Comparison of ENCODE assay signal across 8 cellular contexts in the genomic region with DNA sequence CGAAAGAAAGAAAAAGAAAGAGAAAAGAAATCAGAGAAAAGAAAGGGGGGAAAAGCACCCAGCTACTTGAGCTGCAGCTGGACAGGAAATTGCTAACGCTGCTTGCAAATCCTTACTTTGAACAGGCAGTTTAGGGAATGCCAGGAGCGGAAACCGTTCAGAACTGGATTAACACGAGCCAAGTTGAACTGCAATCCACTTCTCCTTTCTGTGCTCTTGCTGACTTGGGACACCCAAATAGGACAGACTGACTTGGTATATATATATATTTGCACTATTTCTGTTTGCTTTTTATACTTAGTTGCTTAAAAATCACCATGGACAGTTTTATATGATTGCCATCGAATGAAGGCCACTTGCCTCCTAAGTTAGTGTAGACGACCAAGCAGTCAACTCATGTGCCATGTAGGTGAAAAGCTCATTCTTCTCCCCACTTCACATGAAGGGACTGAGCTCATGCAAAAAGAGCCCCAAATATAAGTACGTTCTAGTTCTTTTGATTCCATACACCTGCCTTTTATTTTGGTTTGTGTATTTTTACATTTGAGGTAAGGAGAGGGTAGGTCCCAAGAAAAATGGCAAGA. TPM values are rescaled to one million over a fixed set of nuclear protein-coding genes. Genes with fewer than 3 reads are reported as not detected.
DNase-seq lines count a peak whose midpoint lies in the region; ATAC-seq, FAIRE-seq and TF ChIP-seq lines count a peak whose summit lies in the region.

No MANE protein-coding gene starts in this region.

- no peaks in the 10 kb centered on the region for H3K27me3 ChIP-seq in adipocyte (replicated peaks; ENCODE audit: control insufficient read depth, insufficient read depth, low read length)
- no peaks in the 10 kb centered on the region for H3K27me3 ChIP-seq in tibial nerve

- 30 to 34% methylated on average over 8 of the region's 8 CpGs for WGBS in tibial nerve, 2 donors

- peak in 1 of 2 donors; percentile 64 for TF ChIP-seq EP300 in tibial nerve (IDR thresholded peaks at IDR 0.05)

- ATAC-seq in GM19467 (IDR thresholded peaks at IDR 0.05; ENCODE audit: unreplicated experiment), result peak; percentile 15
- ATAC-seq in HG03139 (IDR thresholded peaks at IDR 0.05; ENCODE audit: unreplicated experiment), result no peak

- H3K9ac ChIP-seq in adipocyte (ENCODE audit: low read length), result peak overlapping the region; percentile 98
- no peak overlapping the region for H3K9ac ChIP-seq in kidney (ENCODE audit: low read length in 2 of 2)

- TF ChIP-seq CTCF in kidney (IDR thresholded peaks at IDR 0.05; ENCODE audit: borderline replicate concordance, extremely low read depth, insufficient read depth), result no peak
- TF ChIP-seq CTCF in tibial nerve (IDR thresholded peaks at IDR 0.05), result no peak

- intact Hi-C loops in kidney (cut with DNase I), result loop anchor here (10.0 kb wide), 1 partner anchor 302 kb away; no protein-coding TSS in a partner anchor

- H3K9me3 ChIP-seq in adipocyte (ENCODE audit: control insufficient read depth, low read length), result no peaks in the 10 kb centered on the region
- H3K9me3 ChIP-seq in kidney (ENCODE audit: control insufficient read depth in 1 of 2, low read length in 2 of 2), result no peaks in the 10 kb centered on the region
- H3K9me3 ChIP-seq in tibial nerve, result no peaks in the 10 kb centered on the region

- peaks cover 32% of the 10 kb centered on the region for H3K36me3 ChIP-seq in adipocyte (ENCODE audit: control insufficient read depth, insufficient read depth, low read length, severe bottlenecking)
- peaks cover 18 to 26% of the 10 kb centered on the region in 2 donors for H3K36me3 ChIP-seq in kidney (ENCODE audit: control insufficient read depth in 1 of 2, insufficient read depth in 2 of 2, low read length in 2 of 2)
- peaks cover 0 to 18% (median 0%) of the 10 kb centered on the region in 3 donors for H3K36me3 ChIP-seq in tibial nerve

- no peak for FAIRE-seq in kidney (lab: Jason Lieb, UNC)

- H3K4me1 ChIP-seq in adipocyte (ENCODE audit: control insufficient read depth, insufficient read depth, low read length) (peaks cover 72% of the 10 kb centered on the region), kidney (ENCODE audit: control insufficient read depth in 1 of 2, insufficient read depth in 1 of 2, low read depth in 1 of 2, low read length in 2 of 2) (peaks cover 21 to 23% of the 10 kb centered on the region in 2 donors), tibial nerve (peaks cover 0 to 65% (median 37%) of the 10 kb centered on the region in 4 donors)

- TF ChIP-seq POLR2A in tibial nerve (IDR thresholded peaks at IDR 0.05), result no peak

- peak overlapping the region; percentile 29 for H3K4me3 ChIP-seq in adipocyte (ENCODE audit: low read length)
- peak overlapping the region; percentile 3 to 30 for H3K4me3 ChIP-seq in kidney (ENCODE audit: low read length in 2 of 2)
- peak overlapping the region in 1 of 4 donors; percentile 85 for H3K4me3 ChIP-seq in tibial nerve

- H3K27ac ChIP-seq in kidney (ENCODE audit: low read depth in 2 of 2, low read length in 2 of 2), result peak overlapping the region; percentile 7 to 20
- peak overlapping the region in 3 of 4 donors; percentile 55 to 98 (median 97) for H3K27ac ChIP-seq in tibial nerve

- DNase-seq in Ammon's horn (ENCODE audit: low spot score) (peak; percentile 67), NCI-H1092 (lab: John Stamatoyannopoulos, UW) (peak; percentile 36), adipocyte (ENCODE audit: low read depth) (peak; percentile 38), kidney (no peak), tibial nerve (ENCODE audit: low spot score in 2 of 2) (peak in 1 of 2 donors; percentile 28), cerebellar nuclear complex (lab: John Stamatoyannopoulos, UW) (no peak)

RNA-seq across cellular contexts. Expression of a gene that starts 5.5 kb away (rescaled TPM):
- 91.8 TPM for total RNA-seq in kidney
- polyA plus RNA-seq in kidney (ENCODE audit: insufficient read depth, low read depth, low replicate concordance), result 35.3 TPM
- 10 to 100 TPM; 66.5 to 85.2 (median 72.8) TPM for total RNA-seq in tibial nerve

Comparison
In these comparisons a context has a peak if more than half of its experiments do, and no peak if none do; other contexts are left out.
1. DNase-seq: peak in Ammon's horn (single experiment), NCI-H1092 (single experiment) and adipocyte (single experiment); none in kidney (single experiment) and cerebellar nuclear complex (0 of 2).